8 cellular contexts compared by ENCODE assay signal in genomic region chr2:86518498-86518897, GRCh38. TPM values are rescaled to one million over a fixed set of nuclear protein-coding genes. Genes with fewer than 3 reads are reported as not detected.
A peak's percentile ranks its signal among the peaks of the same experiment; 100 is the strongest.
DNase-seq lines count a peak whose midpoint lies in the region; ATAC-seq and TF ChIP-seq lines count a peak whose summit lies in the region.

No MANE protein-coding gene starts in this region.

- peaks cover 0 to 57% (median 4%) of the 10 kb centered on the region in 6 donors for H3K36me3 ChIP-seq in spleen

- intact Hi-C loops in spleen (cut with DNase I; ENCODE audit: low total_unique reads) = no loop called here

- no peak for TF ChIP-seq POLR2A in spleen (IDR thresholded peaks at IDR 0.05)

- 85 to 94% (median 88%) methylated on average over 3 of the region's 3 CpGs for WGBS in spleen, 5 donors

- peaks cover 0 to 13% (median 0%) of the 10 kb centered on the region in 6 donors for H3K4me1 ChIP-seq in spleen

- peak; percentile 15 for DNase-seq in GM12865 (ENCODE audit: low read depth)
- DNase-seq in activated CD4-positive, alpha-beta T cell treated with anti-CD3 and anti-CD28 coated beads for 1 hour = peak; percentile 17
- peak; percentile 56 for DNase-seq in globus pallidus (ENCODE audit: low spot score)
- no peak for DNase-seq in spleen
- DNase-seq in GDM1 (lab: John Stamatoyannopoulos, UW) = no peak

- peaks cover 4 to 31% (median 25%) of the 10 kb centered on the region in 8 donors for H3K9me3 ChIP-seq in spleen

- ATAC-seq in GM21526 (IDR thresholded peaks at IDR 0.05; ENCODE audit: low FRiP score, unreplicated experiment) = no peak
- no peak for ATAC-seq in HG02840 (IDR thresholded peaks at IDR 0.05; ENCODE audit: low FRiP score, unreplicated experiment)

- H3K27ac ChIP-seq in 22Rv1 (peak overlapping the region; percentile 30; the same call in 1 of the 2 replicates), spleen (no peak overlapping the region)

- H3K27me3 ChIP-seq in spleen (replicated peaks in 1 of 7) = no peaks in the 10 kb centered on the region

- H3K4me3 ChIP-seq in GM12865 (ENCODE audit: low read depth, low read length) = no peak overlapping the region
- H3K4me3 ChIP-seq in spleen = no peak overlapping the region

- TF ChIP-seq CTCF in 22Rv1 (IDR thresholded peaks at IDR 0.05) (peak; percentile 8; the same call in 1 of the 2 replicates), GM12865 (IDR thresholded peaks at IDR 0.05; ENCODE audit: insufficient read depth, low read depth, low read length, missing control alignments) (peak; percentile 12), spleen (IDR thresholded peaks at IDR 0.05 in 8 of 11, conservative IDR thresholded peaks at IDR 0.05 in 3 of 11) (peak in 8 of 11 experiments; percentile 12 to 46 (median 34))

RNA-seq across cellular contexts. Expression of gene CHMP3, which starts 44.7 kb away (rescaled TPM):
- total RNA-seq in spleen = 100 to 1,000 TPM in 3 of 7 donors, 10 to 100 TPM in 4; 68.2 to 125 (median 90.1) TPM
- 10 to 100 TPM; 33.6 to 54.0 (median 51.0) TPM for polyA plus RNA-seq in spleen

Comparison
In these comparisons a context has a peak if more than half of its experiments do, and no peak if none do; other contexts are left out.
1. DNase-seq: peak in GM12865 (single experiment), activated CD4-positive, alpha-beta T cell treated with anti-CD3 and anti-CD28 coated beads for 1 hour (single experiment) and globus pallidus (single experiment); none in spleen (single experiment) and GDM1 (single experiment).
2. Peak in every context shown above with its lines, with median percentiles within 50 percentile points of each other: CTCF ChIP-seq.